Comparison of ENCODE assay signal across 15 cellular contexts in genomic region chr15:60583194-60583593, GRCh38.
A peak's percentile ranks its signal among the peaks of the same experiment; 100 is the strongest.
DNase-seq lines count a peak whose midpoint lies in the region; ATAC-seq and TF ChIP-seq lines count a peak whose summit lies in the region.
"Had no signal": no experiment of that assay in that cellular context is flagged by ENCODE, and none has a peak within 500 bp of the region (broad histone marks: within the 10 kb centered on the region; RNA-seq: fewer than 3 reads in every experiment).

No MANE protein-coding gene starts in this region.

- DNase-seq in activated naive CD4-positive, alpha-beta T cell treated with anti-CD3 and anti-CD28 coated beads for 36 hours: no peak
- DNase-seq in activated naive CD4-positive, alpha-beta T cell (lab: John Stamatoyannopoulos, UW): no peak
- DNase-seq in activated B cell treated with CpG ODN at 0.5 μM for 24 hours (no peak), immature natural killer cell (no peak), HFFc6 (no peak), NCI-H146 (lab: John Stamatoyannopoulos, UW) (no peak)
- DNase-seq: caudate nucleus, left lung, NCI-H1930 had no signal

- H3K36me3 Mint-ChIP-seq in activated naive CD4-positive, alpha-beta T cell treated with anti-CD3 and anti-CD28 coated beads for 36 hours (ENCODE audit: low read depth): peaks cover 8% of the 10 kb centered on the region
- H3K36me3 Mint-ChIP-seq in activated B cell treated with CpG ODN at 0.5 μM for 24 hours (ENCODE audit: low read depth) (no peaks in the 10 kb centered on the region), immature natural killer cell (peaks cover 0 to 4% (median 3%) of the 10 kb centered on the region in 3 donors), HFFc6 (ENCODE audit: low read depth) (no peaks in the 10 kb centered on the region)
- H3K36me3 Mint-ChIP-seq: type B pancreatic cell had no signal

- H3K4me3 ChIP-seq in thymus (ENCODE audit: low read length): no peak overlapping the region
- H3K4me3 ChIP-seq: K562, left lung had no signal

- H3K27me3 Mint-ChIP-seq in activated naive CD4-positive, alpha-beta T cell treated with anti-CD3 and anti-CD28 coated beads for 36 hours (ENCODE audit: low read depth): no peaks in the 10 kb centered on the region
- H3K27me3 Mint-ChIP-seq in activated B cell treated with CpG ODN at 0.5 μM for 24 hours (peaks cover 10% of the 10 kb centered on the region), immature natural killer cell (ENCODE audit: low read depth in 3 of 3) (peaks cover 2 to 24% (median 22%) of the 10 kb centered on the region in 3 donors), HFFc6 (ENCODE audit: insufficient read depth) (peaks cover 4% of the 10 kb centered on the region; the same call in 1 of the 2 replicates)

- H3K4me1 ChIP-seq in thymus (ENCODE audit: control insufficient read depth, insufficient read depth, low read length): peaks cover 19% of the 10 kb centered on the region

- TF ChIP-seq CTCF in activated B cell treated with CpG ODN at 0.5 μM for 24 hours (IDR thresholded peaks at IDR 0.05) (no peak), HFFc6 (IDR thresholded peaks at IDR 0.05) (no peak)

- H3K4me3 Mint-ChIP-seq in activated naive CD4-positive, alpha-beta T cell treated with anti-CD3 and anti-CD28 coated beads for 36 hours: peak overlapping the region; percentile 25
- no peak overlapping the region for H3K4me3 Mint-ChIP-seq in activated B cell treated with CpG ODN at 0.5 μM for 24 hours
- H3K4me3 Mint-ChIP-seq in immature natural killer cell: peak overlapping the region; percentile 77 to 96 (median 86)
- H3K4me3 Mint-ChIP-seq in HFFc6: no peak overlapping the region
- H3K4me3 Mint-ChIP-seq: type B pancreatic cell had no signal

- no peaks in the 10 kb centered on the region for H3K27me3 ChIP-seq in thymus (ENCODE audit: control insufficient read depth, insufficient read depth)
- H3K27me3 ChIP-seq: left lung had no signal

- CTCF ChIA-PET in activated naive CD4-positive, alpha-beta T cell treated with anti-CD3 and anti-CD28 coated beads for 36 hours (lab: Charles Lee): interaction anchor here (0.8 to 2.2 kb wide), 4 partner anchors 62 to 334 kb away, joined by 3 to 8 read pairs (median 4); no protein-coding TSS in a partner anchor
- CTCF ChIA-PET in activated B cell treated with CpG ODN at 0.5 μM for 24 hours (lab: Charles Lee): interaction anchor here (7.2 kb wide), 1 partner anchor 334 kb away, joined by 127 read pairs; no protein-coding TSS in a partner anchor

- POLR2A ChIA-PET in activated B cell treated with CpG ODN at 0.5 μM for 24 hours (lab: Charles Lee): no interaction called here

- WGBS in thymus: 80% methylated on average over 3 of the region's 3 CpGs

- H3K27ac ChIP-seq in thymus (ENCODE audit: low read depth): peak overlapping the region; percentile 3
- H3K27ac ChIP-seq: neutrophil, VCaP had no signal

- peak overlapping the region; percentile 64 for H3K27ac Mint-ChIP-seq in activated naive CD4-positive, alpha-beta T cell treated with anti-CD3 and anti-CD28 coated beads for 36 hours
- H3K27ac Mint-ChIP-seq in activated B cell treated with CpG ODN at 0.5 μM for 24 hours: peak overlapping the region; percentile 3
- peak overlapping the region; percentile 91 to 98 (median 93) for H3K27ac Mint-ChIP-seq in immature natural killer cell
- no peak overlapping the region for H3K27ac Mint-ChIP-seq in HFFc6
- H3K27ac Mint-ChIP-seq: type B pancreatic cell had no signal

- ATAC-seq in activated B cell treated with CpG ODN at 0.5 μM for 24 hours (ENCODE audit: low read depth) (no peak), HG03045 (IDR thresholded peaks at IDR 0.05; ENCODE audit: unreplicated experiment) (no peak)
- ATAC-seq: K562 had no signal

- intact Hi-C loops in activated naive CD4-positive, alpha-beta T cell treated with anti-CD3 and anti-CD28 coated beads for 36 hours (cut with micrococcal nuclease): loop anchor here (10.0 kb wide), 1 partner anchor 1482 kb away; the partner anchor contains the start of genes C2CD4A and VPS13C
- intact Hi-C loops in activated B cell treated with CpG ODN at 0.5 μM for 24 hours (cut with micrococcal nuclease): loop anchor here (10.0 kb wide), 2 partner anchors 612 to 1482 kb away; partner anchors contain the start of genes C2CD4A and VPS13C

- no peaks in the 10 kb centered on the region for H3K36me3 ChIP-seq in thymus (ENCODE audit: control insufficient read depth, insufficient read depth)
- H3K36me3 ChIP-seq: left lung, neutrophil had no signal

- H3K9me3 Mint-ChIP-seq in activated naive CD4-positive, alpha-beta T cell treated with anti-CD3 and anti-CD28 coated beads for 36 hours: no peaks in the 10 kb centered on the region
- H3K9me3 Mint-ChIP-seq in activated B cell treated with CpG ODN at 0.5 μM for 24 hours: no peaks in the 10 kb centered on the region
- no peaks in the 10 kb centered on the region for H3K9me3 Mint-ChIP-seq in immature natural killer cell
- H3K9me3 Mint-ChIP-seq in HFFc6: no peaks in the 10 kb centered on the region
- H3K9me3 Mint-ChIP-seq: type B pancreatic cell had no signal

- peaks cover 90% of the 10 kb centered on the region for H3K4me1 Mint-ChIP-seq in activated naive CD4-positive, alpha-beta T cell treated with anti-CD3 and anti-CD28 coated beads for 36 hours (ENCODE audit: low read depth)
- H3K4me1 Mint-ChIP-seq in activated B cell treated with CpG ODN at 0.5 μM for 24 hours (peaks cover 47% of the 10 kb centered on the region), immature natural killer cell (peaks cover 100% of the 10 kb centered on the region in 2 donors), HFFc6 (ENCODE audit: low read depth) (peaks cover 34% of the 10 kb centered on the region)

- H3K9me3 ChIP-seq in thymus (ENCODE audit: control insufficient read depth): no peaks in the 10 kb centered on the region
- H3K9me3 ChIP-seq: left lung, neutrophil had no signal

Comparison
In these comparisons a context has a peak if more than half of its experiments do, and no peak if none do; other contexts are left out.
1. H3K4me3 Mint-ChIP-seq: peak in activated naive CD4-positive, alpha-beta T cell treated with anti-CD3 and anti-CD28 coated beads for 36 hours (single experiment) and immature natural killer cell (5 of 5); none in activated B cell treated with CpG ODN at 0.5 μM for 24 hours (single experiment) and HFFc6 (single experiment).